In genomic region chr14:50875359-50876090, GRCh38 we compare ENCODE assay signal across 8 cellular contexts.
DNase-seq lines count a peak whose midpoint lies in the region; ATAC-seq lines count a peak whose summit lies in the region.

No MANE protein-coding gene starts in this region.

- DNase-seq in activated CD4-positive, CD25-positive, alpha-beta regulatory T cell treated with anti-CD3 and anti-CD28 coated beads, Interleukin-2, amount 50 U/mL, for 16 hours (ENCODE audit: low read depth, low spot score) = peak; percentile 28
- peak; percentile 26 to 45 (median 27) for DNase-seq in effector memory CD8-positive, alpha-beta T cell
- DNase-seq in KBM-7 = no peak
- DNase-seq in kidney glomerular epithelial cell (lab: John Stamatoyannopoulos, UW) = no peak
- no peak for DNase-seq in pons (ENCODE audit: low spot score)
- DNase-seq in OCI-M2 (lab: John Stamatoyannopoulos, UW; ENCODE audit: unreplicated experiment) = no peak

- H3K4me3 Mint-ChIP-seq in effector memory CD8-positive, alpha-beta T cell = peak overlapping the region; percentile 4 to 50

- H3K9me3 Mint-ChIP-seq in effector memory CD8-positive, alpha-beta T cell = no peaks in the 10 kb centered on the region

- H3K4me1 Mint-ChIP-seq in effector memory CD8-positive, alpha-beta T cell (ENCODE audit: low read depth in 2 of 2) = peaks cover 19 to 24% of the 10 kb centered on the region in 2 donors

- ATAC-seq in GM18867 (IDR thresholded peaks at IDR 0.05; ENCODE audit: unreplicated experiment) (peak; percentile 94), HG03039 (IDR thresholded peaks at IDR 0.05; ENCODE audit: unreplicated experiment) (peak; percentile 92)
- ATAC-seq in effector memory CD8-positive, alpha-beta T cell (replicated peaks) = peak; percentile 94

- peaks cover 48 to 58% of the 10 kb centered on the region in 2 donors for H3K27me3 Mint-ChIP-seq in effector memory CD8-positive, alpha-beta T cell

- in situ Hi-C loops in KBM-7 (cut with MboI; ENCODE audit: low pct_unique_long_range_greater_than_20kb, low sequenced_read_pairs) = no loop called here

- H3K36me3 Mint-ChIP-seq in effector memory CD8-positive, alpha-beta T cell (ENCODE audit: insufficient read depth) = peaks cover 3% of the 10 kb centered on the region

- H3K27ac Mint-ChIP-seq in effector memory CD8-positive, alpha-beta T cell = peak overlapping the region in 1 of 2 donors; percentile 44

Comparison
In these comparisons a context has a peak if more than half of its experiments do, and no peak if none do; other contexts are left out.
1. DNase-seq: peak in activated CD4-positive, CD25-positive, alpha-beta regulatory T cell treated with anti-CD3 and anti-CD28 coated beads, Interleukin-2, amount 50 U/mL, for 16 hours (single experiment) and effector memory CD8-positive, alpha-beta T cell (3 of 3); none in KBM-7 (single experiment), kidney glomerular epithelial cell (single experiment), pons (single experiment) and OCI-M2 (single experiment).
2. Peak in every context shown above with its lines, with median percentiles within 50 percentile points of each other: ATAC-seq.